ENCODE assay signal across 8 cellular contexts in genomic region chr7:2641406-2642393, GRCh38. TPM values are rescaled to one million over a fixed set of nuclear protein-coding genes. Genes with fewer than 3 reads are reported as not detected.
A peak's percentile ranks its signal among the peaks of the same experiment; 100 is the strongest.
DNase-seq lines count a peak whose midpoint lies in the region; ATAC-seq and TF ChIP-seq lines count a peak whose summit lies in the region.

No MANE protein-coding gene starts in this region.

- DNase-seq in NCI-H226 (peak; percentile 96), colonic mucosa (peak; percentile 64), T-helper 9 cell (no peak)

- H3K27me3 ChIP-seq in colonic mucosa: no peaks in the 10 kb centered on the region
- no peaks in the 10 kb centered on the region for H3K27me3 ChIP-seq in layer of hippocampus (ENCODE audit: control insufficient read depth, insufficient read depth, low read length)

- peak overlapping the region; percentile 44 for H3K27ac ChIP-seq in colonic mucosa
- H3K27ac ChIP-seq in layer of hippocampus (ENCODE audit: low read depth, low read length): peak overlapping the region; percentile 82

- H3K9ac ChIP-seq in colonic mucosa (ENCODE audit: low read depth in 2 of 2, low read length in 2 of 2): peak overlapping the region in 1 of 2 donors; percentile 46

- H3K27ac Mint-ChIP-seq in stimulated activated memory B cell treated with anti-CD40 and anti-IgM and Interleukin-4, amounts not matched to agents 10 μg/mL and 1 μg/mL and 100 μg/mL, for 72 hours: peak overlapping the region; percentile 91

- H3K4me3 ChIP-seq in colonic mucosa: no peak overlapping the region

- intact Hi-C loops in colonic mucosa (cut with DNase I): no loop called here

- H3K27me3 Mint-ChIP-seq in stimulated activated memory B cell treated with anti-CD40 and anti-IgM and Interleukin-4, amounts not matched to agents 10 μg/mL and 1 μg/mL and 100 μg/mL, for 72 hours: no peaks in the 10 kb centered on the region

- H3K36me3 Mint-ChIP-seq in stimulated activated memory B cell treated with anti-CD40 and anti-IgM and Interleukin-4, amounts not matched to agents 10 μg/mL and 1 μg/mL and 100 μg/mL, for 72 hours: peaks cover 5% of the 10 kb centered on the region

- peak overlapping the region; percentile 72 for H3K4me3 Mint-ChIP-seq in stimulated activated memory B cell treated with anti-CD40 and anti-IgM and Interleukin-4, amounts not matched to agents 10 μg/mL and 1 μg/mL and 100 μg/mL, for 72 hours

- H3K9me3 ChIP-seq in colonic mucosa: no peaks in the 10 kb centered on the region

- ATAC-seq in GM19328 (IDR thresholded peaks at IDR 0.05; ENCODE audit: unreplicated experiment) (peak; percentile 41), HG02571 (IDR thresholded peaks at IDR 0.05; ENCODE audit: unreplicated experiment) (no peak), GM19035 (IDR thresholded peaks at IDR 0.05; ENCODE audit: unreplicated experiment) (no peak)
- ATAC-seq in stimulated activated memory B cell treated with anti-CD40 and anti-IgM and Interleukin-4, amounts not matched to agents 10 μg/mL and 1 μg/mL and 100 μg/mL, for 72 hours: peak; percentile 69

- no peaks in the 10 kb centered on the region for H3K9me3 Mint-ChIP-seq in stimulated activated memory B cell treated with anti-CD40 and anti-IgM and Interleukin-4, amounts not matched to agents 10 μg/mL and 1 μg/mL and 100 μg/mL, for 72 hours

- no peaks in the 10 kb centered on the region for H3K36me3 ChIP-seq in colonic mucosa

- no peaks in the 10 kb centered on the region for H3K4me1 ChIP-seq in colonic mucosa

- peaks cover 81% of the 10 kb centered on the region for H3K4me1 Mint-ChIP-seq in stimulated activated memory B cell treated with anti-CD40 and anti-IgM and Interleukin-4, amounts not matched to agents 10 μg/mL and 1 μg/mL and 100 μg/mL, for 72 hours

- no peak for TF ChIP-seq CTCF in colonic mucosa (IDR thresholded peaks at IDR 0.05)

RNA-seq across cellular contexts. Expression of gene TTYH3, which starts 9.9 kb away (rescaled TPM):
- 10 to 100 TPM; 50.0 to 59.5 TPM for total RNA-seq in colonic mucosa

RNA-seq across cellular contexts. Expression of gene AMZ1, which starts 46.3 kb away (rescaled TPM):
- total RNA-seq in colonic mucosa: under 1 TPM in 1 of 2 donors, not detected in 1; 0.08 TPM

Comparison
In these comparisons a context has a peak if more than half of its experiments do, and no peak if none do; other contexts are left out.
1. ATAC-seq: peak in GM19328 (single experiment) and stimulated activated memory B cell treated with anti-CD40 and anti-IgM and Interleukin-4, amounts not matched to agents 10 μg/mL and 1 μg/mL and 100 μg/mL, for 72 hours (single experiment); none in HG02571 (single experiment) and GM19035 (single experiment).